Comparison of ENCODE assay signal across 26 cellular contexts in the genomic region with DNA sequence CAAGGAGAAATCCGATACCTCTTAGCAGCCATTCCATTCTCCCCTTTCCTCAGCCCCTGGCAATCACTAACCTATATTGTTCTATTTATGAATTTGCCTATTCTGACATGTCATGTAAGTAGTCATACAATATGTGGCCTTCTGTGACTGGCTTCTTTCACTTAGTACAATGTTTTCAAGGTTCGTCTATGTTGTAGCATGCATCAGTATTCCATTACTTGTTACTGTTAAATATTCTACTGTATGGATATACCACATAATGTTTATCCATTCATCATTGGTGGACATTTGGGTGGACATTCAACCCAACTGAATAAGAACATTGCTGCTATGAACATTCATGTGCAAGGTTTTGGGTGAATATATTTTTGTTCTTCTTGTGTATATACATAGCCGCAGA. TPM values are rescaled to one million over a fixed set of nuclear protein-coding genes. Genes with fewer than 3 reads are reported as not detected.
"Had no signal": no experiment of that assay in that cellular context is flagged by ENCODE, and none has a peak within 500 bp of the region (broad histone marks: within the 10 kb centered on the region; RNA-seq: fewer than 3 reads in every experiment).

No MANE protein-coding gene starts in this region.

- H3K27me3 ChIP-seq: pancreas, tibial nerve, uterus had no signal

- H3K36me3 ChIP-seq: left ventricle myocardium inferior, pancreas, prostate gland, tibial nerve, uterus had no signal

- DNase-seq: hypothalamus; immature natural killer cell; left ventricle myocardium inferior; mesendoderm; naive B cell; nucleus accumbens; pancreas; posterior cingulate gyrus; right cardiac atrium; stimulated activated CD4-positive, alpha-beta T cell treated with anti-CD3 and anti-CD28 coated beads, Interleukin-1b, Interleukin-23, amount 100 ng/mL, for 48 hours; stimulated activated CD4-positive, alpha-beta T cell treated with anti-CD3 and anti-CD28 coated beads, Interleukin-2, amount 100 ng/mL, for 48 hours; stimulated activated CD4-positive, alpha-beta T cell treated with anti-CD3 and anti-CD28 coated beads, Interleukin-4, amount 100 ng/mL, for 4 hours; stimulated activated CD8-positive, alpha-beta memory T cell treated with anti-CD3 and anti-CD28 coated beads, Interleukin-4, amount 100 ng/mL, for 48 hours; stimulated activated naive CD4-positive, alpha-beta T cell treated with Interleukin-2 at 50 U/mL for 16 hours; stimulated activated naive CD8-positive, alpha-beta T cell treated with anti-CD3 and anti-CD28 coated beads, Interleukin-15, amount 100 ng/mL, for 72 hours; substantia nigra; uterus had no signal

- H3K4me1 ChIP-seq: prostate gland had no signal

- H3K27ac ChIP-seq: left ventricle myocardium inferior had no signal

- H3K9me3 ChIP-seq: pancreas, prostate gland, tibial nerve, uterus had no signal

- H3K4me2 ChIP-seq: smooth muscle cell had no signal

- FAIRE-seq: islet of Langerhans had no signal

- ATAC-seq: natural killer cell treated with Interleukin-12 subunit alpha and Interleukin-12 subunit beta and Interleukin-15 and Interleukin-18, amount 100 ng/mL, for 72 hours; pancreas; right cardiac atrium; sciatic nerve; stimulated activated memory B cell treated with anti-CD40 and anti-IgM and Interleukin-4, amounts not matched to agents 10 μg/mL and 1 μg/mL and 100 μg/mL, for 72 hours; stimulated activated naive CD8-positive, alpha-beta T cell treated with anti-CD3 and anti-CD28 coated beads, Interleukin-15, amount 100 ng/mL, for 72 hours had no signal

- H3K4me3 ChIP-seq: left ventricle myocardium inferior, lung, pancreas, prostate gland, smooth muscle cell, tibial nerve, uterus had no signal

RNA-seq across cellular contexts. Expression of a gene that starts 23.4 kb away (rescaled TPM):
- total RNA-seq: mononuclear cell; natural killer cell treated with Interleukin-12 subunit alpha and Interleukin-12 subunit beta and Interleukin-15 and Interleukin-18, amount 100 ng/mL, for 72 hours had no signal
- polyA plus RNA-seq: immature natural killer cell had no signal
